In genomic region chr5:9344751-9345240, GRCh38 we compare ENCODE assay signal across 19 cellular contexts.
"Had no signal": no experiment of that assay in that cellular context is flagged by ENCODE, and none has a peak within 500 bp of the region (broad histone marks: within the 10 kb centered on the region; RNA-seq: fewer than 3 reads in every experiment).

No MANE protein-coding gene starts in this region.

- H3K36me3 ChIP-seq: gastrocnemius medialis, left ventricle myocardium inferior, thyroid gland, uterus had no signal

- ATAC-seq: esophagus mucosa, gastrocnemius medialis had no signal

- DNase-seq: activated CD4-positive, alpha-beta T cell treated with anti-CD3 and anti-CD28 coated beads, Interleukin-2, amount 50 U/mL, for 1 hour; activated CD4-positive, CD25-positive, alpha-beta regulatory T cell treated with anti-CD3 and anti-CD28 coated beads, Interleukin-2, amount 50 U/mL, for 72 hours; activated CD8-positive, alpha-beta memory T cell treated with anti-CD3 and anti-CD28 coated beads for 24 hours; activated gamma-delta T cell treated with Interleukin-2 at 50 U/mL for 16 hours; effector CD8-positive, alpha-beta T cell; gastrocnemius medialis; head of caudate nucleus; left ventricle myocardium inferior; mammary epithelial cell; nephron progenitor cell; nucleus accumbens; posterior cingulate gyrus; stimulated activated CD4-positive, alpha-beta T cell treated with anti-CD3 and anti-CD28 coated beads, Interleukin-12 subunit alpha, Interleukin-12 subunit beta, amount 100 ng/mL, for 4 hours; stimulated activated CD4-positive, alpha-beta T cell treated with anti-CD3 and anti-CD28 coated beads, Interleukin-1b, Interleukin-23, amount 100 ng/mL, for 48 hours; stimulated activated CD8-positive, alpha-beta memory T cell treated with anti-CD3 and anti-CD28 coated beads, Interleukin-4, amount 100 ng/mL, for 48 hours; stimulated activated naive CD4-positive, alpha-beta T cell; thyroid gland; uterus had no signal

- H3K9me3 ChIP-seq: gastrocnemius medialis, left ventricle myocardium inferior, thyroid gland, uterus had no signal

- H3K27me3 ChIP-seq: gastrocnemius medialis, thyroid gland, uterus had no signal

- H3K27ac ChIP-seq: gastrocnemius medialis, left ventricle myocardium inferior, thyroid gland, uterus had no signal

- H3K4me3 ChIP-seq: gastrocnemius medialis, left ventricle myocardium inferior, thyroid gland, uterus had no signal

- H3K4me1 ChIP-seq: gastrocnemius medialis, thyroid gland had no signal
